In genomic region chr5:137613554-137614265, GRCh38 we compare ENCODE assay signal across 12 cellular contexts.
A peak's percentile ranks its signal among the peaks of the same experiment; 100 is the strongest.
DNase-seq lines count a peak whose midpoint lies in the region; ATAC-seq and TF ChIP-seq lines count a peak whose summit lies in the region.
"Had no signal": no experiment of that assay in that cellular context is flagged by ENCODE, and none has a peak within 500 bp of the region (broad histone marks: within the 10 kb centered on the region; RNA-seq: fewer than 3 reads in every experiment).

No MANE protein-coding gene starts in this region.

- in situ Hi-C loops in GM13977 (cut with MboI; ENCODE audit: low pct_unique_long_range_greater_than_20kb, low sequenced_read_pairs, unreplicated experiment): no loop called here

- DNase-seq in EL (peak; percentile 34), SKM-1 treated with dmso at 0.1 percent for 144 hours (lab: John Stamatoyannopoulos, UW; ENCODE audit: unreplicated experiment) (peak; percentile 92), medulla oblongata (ENCODE audit: extremely low spot score) (peak; percentile 58), NCI-H748 treated with DMSO at 0.1 percent for 48 hours (lab: John Stamatoyannopoulos, UW) (no peak), GM13977 (ENCODE audit: low spot score) (no peak), NCI-H187 (lab: John Stamatoyannopoulos, UW) (no peak)
- DNase-seq: activated T-cell treated with anti-CD3 and anti-CD28 coated beads, Interleukin-2, amount 50 U/mL, for 48 hours; Peyer's patch; posterior cingulate gyrus had no signal

- TF ChIP-seq CTCF in GM13977 (IDR thresholded peaks at IDR 0.05; ENCODE audit: extremely low read depth, insufficient read depth, missing control alignments): no peak

- ATAC-seq in GM21529 (IDR thresholded peaks at IDR 0.05; ENCODE audit: unreplicated experiment): peak; percentile 64
- no peak for ATAC-seq in GM19467 (IDR thresholded peaks at IDR 0.05; ENCODE audit: unreplicated experiment)
- ATAC-seq: body of pancreas had no signal

Comparison
In these comparisons a context has a peak if more than half of its experiments do, and no peak if none do; other contexts are left out.
1. DNase-seq: peak in EL (single experiment), SKM-1 treated with dmso at 0.1 percent for 144 hours (single experiment) and medulla oblongata (single experiment); none in NCI-H748 treated with DMSO at 0.1 percent for 48 hours (single experiment), GM13977 (single experiment) and NCI-H187 (0 of 2).